ENCODE assay signal across 8 cellular contexts in genomic region chr1:41739061-41739955, GRCh38.
DNase-seq lines count a peak whose midpoint lies in the region; ATAC-seq and TF ChIP-seq lines count a peak whose summit lies in the region.

No MANE protein-coding gene starts in this region.

- no peaks in the 10 kb centered on the region for H3K9me3 ChIP-seq in uterus

- H3K36me3 ChIP-seq in uterus: no peaks in the 10 kb centered on the region

- H3K4me3 Mint-ChIP-seq in activated T-cell treated with anti-CD3 and anti-CD28 coated beads, Interleukin-2, amount 50 U/mL, for 24 hours: peak overlapping the region; percentile 67

- DNase-seq in CD1c-positive myeloid dendritic cell (ENCODE audit: extremely low spot score) (peak; percentile 95), NCI-H2171 treated with DMSO at 0.1 percent for 48 hours (lab: John Stamatoyannopoulos, UW) (peak; percentile 52), fibroblast of the aortic adventitia (ENCODE audit: low read depth) (peak; percentile 27), putamen (ENCODE audit: low spot score) (peak; percentile 56), uterus (peak; percentile 31 to 39), OCI-M1 (lab: John Stamatoyannopoulos, UW) (no peak)
- peak; percentile 87 for DNase-seq in activated T-cell treated with anti-CD3 and anti-CD28 coated beads, Interleukin-2, amount 50 U/mL, for 24 hours

- peak overlapping the region; percentile 99 for H3K27ac Mint-ChIP-seq in activated T-cell treated with anti-CD3 and anti-CD28 coated beads, Interleukin-2, amount 50 U/mL, for 24 hours

- no peaks in the 10 kb centered on the region for H3K9me3 Mint-ChIP-seq in activated T-cell treated with anti-CD3 and anti-CD28 coated beads, Interleukin-2, amount 50 U/mL, for 24 hours

- no peaks in the 10 kb centered on the region for H3K4me1 ChIP-seq in uterus

- no peak overlapping the region for H3K27ac ChIP-seq in uterus

- no peaks in the 10 kb centered on the region for H3K27me3 ChIP-seq in uterus

- ATAC-seq in GM21529 (IDR thresholded peaks at IDR 0.05; ENCODE audit: unreplicated experiment): peak; percentile 60

- intact Hi-C loops in uterus (cut with DNase I; ENCODE audit: low total_unique reads): no loop called here

- H3K4me3 ChIP-seq in fibroblast of the aortic adventitia (ENCODE audit: low read depth, low read length): no peak overlapping the region
- no peak overlapping the region for H3K4me3 ChIP-seq in uterus

- H3K4me1 Mint-ChIP-seq in activated T-cell treated with anti-CD3 and anti-CD28 coated beads, Interleukin-2, amount 50 U/mL, for 24 hours (ENCODE audit: low read depth): peaks cover 100% of the 10 kb centered on the region

- H3K36me3 Mint-ChIP-seq in activated T-cell treated with anti-CD3 and anti-CD28 coated beads, Interleukin-2, amount 50 U/mL, for 24 hours (ENCODE audit: low read depth): no peaks in the 10 kb centered on the region

- TF ChIP-seq CTCF in fibroblast of the aortic adventitia (IDR thresholded peaks at IDR 0.05; ENCODE audit: insufficient read depth, low read length) (no peak), uterus (IDR thresholded peaks at IDR 0.05) (no peak)

- no peak for TF ChIP-seq POLR2A in uterus (IDR thresholded peaks at IDR 0.05)

- H3K27me3 Mint-ChIP-seq in activated T-cell treated with anti-CD3 and anti-CD28 coated beads, Interleukin-2, amount 50 U/mL, for 24 hours: no peaks in the 10 kb centered on the region
